Comparison of ENCODE assay signal across 1 cellular context in genomic region chr5:51382759-51383493, GRCh38.
TF ChIP-seq lines count a peak whose summit lies in the region.

Gene ISL1 (plus strand): TSS chr5:51383448. CDS start chr5:51383672, 224 bp downstream.

TF ChIP-seq in K562, 482 proteins besides CTCF, POLR2A, EP300 and RAD21 (continued from another document):
- TF ChIP-seq ZNF518B (CRISPR knock-in tag; IDR thresholded peaks at IDR 0.05): no peak
- TF ChIP-seq YBX1 (IDR thresholded peaks at IDR 0.05): no peak
- no peak for TF ChIP-seq TEAD1 (CRISPR knock-in tag; IDR thresholded peaks at IDR 0.05)
- TF ChIP-seq HNRNPL (IDR thresholded peaks at IDR 0.05; ENCODE audit: low read depth, low read length): no peak
- no peak for TF ChIP-seq ZBTB49 (CRISPR knock-in tag; IDR thresholded peaks at IDR 0.05; ENCODE audit: borderline replicate concordance)
- TF ChIP-seq TRIM24 (IDR thresholded peaks at IDR 0.05): no peak
- TF ChIP-seq ZEB2 (IDR thresholded peaks at IDR 0.05): no peak
- TF ChIP-seq MEF2A (IDR thresholded peaks at IDR 0.05; ENCODE audit: control insufficient read depth, low read depth, low read length): no peak
- no peak for TF ChIP-seq ZNF184 (CRISPR knock-in tag; IDR thresholded peaks at IDR 0.05)
- 0 out of 2 replicates have a peak, but pooled peaks have one; percentile 33 for TF ChIP-seq POLR2G (IDR thresholded peaks at IDR 0.05; ENCODE audit: low read depth, low read length)
- TF ChIP-seq ZBTB33 (CRISPR knock-in tag; IDR thresholded peaks at IDR 0.05): no peak
- TF ChIP-seq HNRNPLL (IDR thresholded peaks at IDR 0.05; ENCODE audit: low read depth, low read length, poor library complexity, severe bottlenecking): peak; percentile 60
- TF ChIP-seq CTBP1 (IDR thresholded peaks at IDR 0.05; ENCODE audit: borderline replicate concordance): no peak
- no peak for TF ChIP-seq CREB1 (IDR thresholded peaks at IDR 0.05)
- no peak for TF ChIP-seq CREB1 (CRISPR knock-in tag; IDR thresholded peaks at IDR 0.05)
- no peak for TF ChIP-seq DLX4 (CRISPR knock-in tag; IDR thresholded peaks at IDR 0.05)
- no peak for TF ChIP-seq BMI1 (IDR thresholded peaks at IDR 0.05; ENCODE audit: low read length)
- TF ChIP-seq ATF1 (CRISPR knock-in tag; IDR thresholded peaks at IDR 0.05): no peak
- TF ChIP-seq ATF1 (tag; IDR thresholded peaks at IDR 0.05): peak; percentile 40
- TF ChIP-seq PHB2 (IDR thresholded peaks at IDR 0.05; ENCODE audit: low read depth): no peak
- no peak for TF ChIP-seq THRAP3 (IDR thresholded peaks at IDR 0.05; ENCODE audit: borderline replicate concordance)
- TF ChIP-seq ZNF589 (CRISPR knock-in tag; IDR thresholded peaks at IDR 0.05; ENCODE audit: low read depth): no peak
- peak; percentile 38 to 41; a peak in 3 of 4 replicates for TF ChIP-seq NRF1 (conservative IDR thresholded peaks at IDR 0.05 in 1 of 2, IDR thresholded peaks at IDR 0.05 in 1 of 2)
- no peak for TF ChIP-seq MEF2D (tag; conservative IDR thresholded peaks at IDR 0.05; ENCODE audit: low read depth)
- TF ChIP-seq U2AF1 (optimal IDR thresholded peaks at IDR 0.05; ENCODE audit: low read depth, low read length): no peak
- no peak for TF ChIP-seq FOSL1 (tag; conservative IDR thresholded peaks at IDR 0.05)
- TF ChIP-seq ZNF785 (CRISPR knock-in tag; IDR thresholded peaks at IDR 0.05): no peak
- TF ChIP-seq MCM7 (IDR thresholded peaks at IDR 0.05): no peak
- no peak for TF ChIP-seq ZZZ3 (IDR thresholded peaks at IDR 0.05)
- no peak for TF ChIP-seq GABPB1 (CRISPR knock-in tag; IDR thresholded peaks at IDR 0.05)
- no peak for TF ChIP-seq PYGO2 (tag; IDR thresholded peaks at IDR 0.05)
- no peak for TF ChIP-seq SAFB2 (IDR thresholded peaks at IDR 0.05; ENCODE audit: borderline replicate concordance, low read depth, low read length, severe bottlenecking)
- TF ChIP-seq E2F8 (IDR thresholded peaks at IDR 0.05; ENCODE audit: low read depth, partially characterized antibody): no peak
- TF ChIP-seq GTF2E2 (tag; IDR thresholded peaks at IDR 0.05): no peak
- no peak for TF ChIP-seq TEAD4 (IDR thresholded peaks at IDR 0.05; ENCODE audit: low read length)
- no peak for TF ChIP-seq TEAD4 (CRISPR knock-in tag; IDR thresholded peaks at IDR 0.05; ENCODE audit: borderline replicate concordance)
- no peak for TF ChIP-seq ATF7 (IDR thresholded peaks at IDR 0.05)
- TF ChIP-seq MYC (IDR thresholded peaks at IDR 0.05; ENCODE audit: low read depth, low read length): no peak
- no peak for TF ChIP-seq MYC (CRISPR knock-in tag; IDR thresholded peaks at IDR 0.05; ENCODE audit: borderline replicate concordance, low read depth)
- peak; percentile 36; the same call in 1 of the 2 replicates for TF ChIP-seq CXXC5 (CRISPR knock-in tag; IDR thresholded peaks at IDR 0.05)
- no peak for TF ChIP-seq ZNF583 (CRISPR knock-in tag; IDR thresholded peaks at IDR 0.05)
- no peak for TF ChIP-seq ZFP1 (CRISPR knock-in tag; IDR thresholded peaks at IDR 0.05)
- TF ChIP-seq HBP1 (CRISPR knock-in tag; IDR thresholded peaks at IDR 0.05): no peak
- no peak for TF ChIP-seq PHTF2 (CRISPR knock-in tag; IDR thresholded peaks at IDR 0.05)
- no peak for TF ChIP-seq FIP1L1 (IDR thresholded peaks at IDR 0.05; ENCODE audit: low read depth, low read length, poor library complexity, severe bottlenecking)
- TF ChIP-seq TFAP4 (CRISPR knock-in tag; IDR thresholded peaks at IDR 0.05; ENCODE audit: borderline replicate concordance): peak; percentile 37; the same call in 1 of the 2 replicates
- TF ChIP-seq ZC3H4 (CRISPR knock-in tag; IDR thresholded peaks at IDR 0.05; ENCODE audit: borderline replicate concordance): no peak
- TF ChIP-seq SMARCB1 (IDR thresholded peaks at IDR 0.05; ENCODE audit: insufficient read length, low read depth): no peak
- TF ChIP-seq FOXP4 (CRISPR knock-in tag; IDR thresholded peaks at IDR 0.05; ENCODE audit: borderline replicate concordance): no peak
TF ChIP-seq in K562: peak in this region for 6.
